In genomic region chr4:186887211-186887785, GRCh38 we compare ENCODE assay signal across 17 cellular contexts.
DNase-seq lines count a peak whose midpoint lies in the region; ATAC-seq and TF ChIP-seq lines count a peak whose summit lies in the region.
"Had no signal": no experiment of that assay in that cellular context is flagged by ENCODE, and none has a peak within 500 bp of the region (broad histone marks: within the 10 kb centered on the region; RNA-seq: fewer than 3 reads in every experiment).

No MANE protein-coding gene starts in this region.

- no peaks in the 10 kb centered on the region for H3K79me1 ChIP-seq in H9 (ENCODE audit: insufficient read depth, low read depth, low read length, poor library complexity, severe bottlenecking)

- H3K27me3 Mint-ChIP-seq in H9 (ENCODE audit: low read depth): peaks cover 8% of the 10 kb centered on the region
- H3K27me3 Mint-ChIP-seq: effector memory CD8-positive, alpha-beta T cell had no signal

- POLR2A ChIA-PET in OCI-LY7 (lab: Charles Lee): no interaction called here

- H3K4me1 Mint-ChIP-seq in H9: peaks cover 22 to 23% of the 10 kb centered on the region in 2 experiments

- no peak overlapping the region for H3K14ac ChIP-seq in H9 (ENCODE audit: insufficient read depth, low read length)

- no peaks in the 10 kb centered on the region for H3K27me3 ChIP-seq in H9 (ENCODE audit: insufficient read depth, low read length)
- H3K27me3 ChIP-seq in neuron (ENCODE audit: insufficient read depth, low read length): no peaks in the 10 kb centered on the region
- H3K27me3 ChIP-seq in MM.1S (replicated peaks; ENCODE audit: insufficient read depth, low read length): no peaks in the 10 kb centered on the region
- H3K27me3 ChIP-seq: body of pancreas, Peyer's patch had no signal

- H3K79me2 ChIP-seq in H9 (ENCODE audit: insufficient read depth, low read length) (no peaks in the 10 kb centered on the region), OCI-LY7 (ENCODE audit: insufficient read depth, low read depth, low read length) (no peaks in the 10 kb centered on the region), MM.1S (ENCODE audit: low read length) (no peaks in the 10 kb centered on the region)

- H3K4me3 Mint-ChIP-seq in H9: peak overlapping the region in 1 of 2 experiments; percentile 79; a peak in 2 of 5 replicates
- H3K4me3 Mint-ChIP-seq: effector memory CD8-positive, alpha-beta T cell had no signal

- peaks cover 4 to 13% of the 10 kb centered on the region in 2 experiments; a peak in 4 of 5 replicates for H3K9me3 Mint-ChIP-seq in H9

- no peak overlapping the region for H4K91ac ChIP-seq in H9 (ENCODE audit: insufficient read length, low read depth, low read length)

- no peak overlapping the region for H3K9ac ChIP-seq in H9 (ENCODE audit: extremely low read depth, insufficient read length, low read length)
- no peak overlapping the region for H3K9ac ChIP-seq in MM.1S (ENCODE audit: low read length)

- no peak overlapping the region for H3K4me3 ChIP-seq in OCI-LY7 (ENCODE audit: low read depth, low read length, poor library complexity, severe bottlenecking)
- H3K4me3 ChIP-seq in epithelial cell of esophagus (ENCODE audit: low read length): no peak overlapping the region
- H3K4me3 ChIP-seq in neuron (ENCODE audit: low read length): peak overlapping the region; percentile 86
- no peak overlapping the region for H3K4me3 ChIP-seq in MM.1S (ENCODE audit: low read length)
- H3K4me3 ChIP-seq: body of pancreas, Peyer's patch had no signal

- intact Hi-C loops in OCI-LY7 (cut with micrococcal nuclease; ENCODE audit: unreplicated experiment): no loop called here

- H3K23ac ChIP-seq in H9 (ENCODE audit: insufficient read length, low read depth, low read length): no peak overlapping the region

- no peaks in the 10 kb centered on the region for H4K20me1 ChIP-seq in H9 (ENCODE audit: control insufficient read depth, insufficient read depth, insufficient read length)
- no peaks in the 10 kb centered on the region for H4K20me1 ChIP-seq in OCI-LY7 (ENCODE audit: insufficient read depth, low read length)
- H4K20me1 ChIP-seq in MM.1S (ENCODE audit: insufficient read depth, low read length): no peaks in the 10 kb centered on the region

- H3K27ac ChIP-seq in H9 (ENCODE audit: insufficient read length, low read depth, low read length): no peak overlapping the region
- H3K27ac ChIP-seq in OCI-LY7 (ENCODE audit: low read depth, low read length, poor library complexity, severe bottlenecking): no peak overlapping the region
- no peak overlapping the region for H3K27ac ChIP-seq in MM.1S (ENCODE audit: low read length)
- H3K27ac ChIP-seq: body of pancreas, Peyer's patch had no signal

- H3K36me3 ChIP-seq in OCI-LY7 (ENCODE audit: insufficient read depth, low read length) (no peaks in the 10 kb centered on the region), neuron (ENCODE audit: insufficient read depth, low read length) (no peaks in the 10 kb centered on the region), MM.1S (replicated peaks; ENCODE audit: insufficient read depth, low read length) (no peaks in the 10 kb centered on the region)
- H3K36me3 ChIP-seq: Peyer's patch had no signal

- no peak overlapping the region for H2AK5ac ChIP-seq in H9 (ENCODE audit: insufficient read length, low read length)

- H3K18ac ChIP-seq in H9 (ENCODE audit: insufficient read length, low read depth, low read length): no peak overlapping the region

- no peak overlapping the region for H2BK12ac ChIP-seq in H9 (ENCODE audit: insufficient read length, low read depth, low read length)

- H4K8ac ChIP-seq in H9 (replicated peaks; ENCODE audit: insufficient read length, low read depth, low read length): no peak overlapping the region

- DNase-seq in H9 (no peak), OCI-LY7 (ENCODE audit: low spot score) (no peak), epithelial cell of esophagus (ENCODE audit: low read depth) (peak; percentile 85), MM.1S (no peak), AG08396 (ENCODE audit: low spot score) (no peak), NCI-H1694 (lab: John Stamatoyannopoulos, UW) (no peak)
- DNase-seq: activated CD8-positive, alpha-beta memory T cell treated with anti-CD3 and anti-CD28 coated beads for 24 hours; activated gamma-delta T cell treated with Interleukin-2 at 50 U/mL for 16 hours; body of pancreas; effector memory CD8-positive, alpha-beta T cell; NCI-H1092; NCI-H446 treated with DMSO at 0.1 percent for 48 hours; Peyer's patch; stimulated activated naive CD8-positive, alpha-beta T cell treated with anti-CD3 and anti-CD28 coated beads, Interleukin-15, Interleukin-2, amounts not matched to agents 100 U/mL and 50 U/mL, for 24 hours had no signal

- no peak overlapping the region for H2BK120ac ChIP-seq in H9 (ENCODE audit: low read depth, low read length, poor library complexity, severe bottlenecking)

- H3K4me1 ChIP-seq in H9 (ENCODE audit: insufficient read depth, low read length): peaks cover 2% of the 10 kb centered on the region; the same call in 1 of the 2 replicates
- no peaks in the 10 kb centered on the region for H3K4me1 ChIP-seq in OCI-LY7 (ENCODE audit: insufficient read depth, low read length, poor library complexity, severe bottlenecking)
- H3K4me1 ChIP-seq in neuron (ENCODE audit: insufficient read depth, low read length): peaks cover 21% of the 10 kb centered on the region
- H3K4me1 ChIP-seq in MM.1S (ENCODE audit: low read length): peaks cover 22% of the 10 kb centered on the region
- H3K4me1 ChIP-seq: body of pancreas, Peyer's patch had no signal

- peaks cover 13% of the 10 kb centered on the region for H3F3A ChIP-seq in MM.1S (ENCODE audit: insufficient read depth, low read length)

- no peak overlapping the region for H3T11ph ChIP-seq in H9 (ENCODE audit: low read length)

- no peak overlapping the region for H4K5ac ChIP-seq in H9 (ENCODE audit: insufficient read length, low read depth, low read length)

- no peaks in the 10 kb centered on the region for H3K23me2 ChIP-seq in H9 (ENCODE audit: insufficient read length, low read depth, low read length, poor library complexity, severe bottlenecking)

- no peak for TF ChIP-seq CTCF in H9 (conservative IDR thresholded peaks at IDR 0.05)
- no peak for TF ChIP-seq CTCF in OCI-LY7 (conservative IDR thresholded peaks at IDR 0.05; ENCODE audit: low read length)
- TF ChIP-seq CTCF in epithelial cell of esophagus (IDR thresholded peaks at IDR 0.05; ENCODE audit: insufficient read depth, low read depth, low read length, missing control alignments): no peak
- no peak for TF ChIP-seq CTCF in MM.1S (IDR thresholded peaks at IDR 0.05; ENCODE audit: low read length)

- no peak overlapping the region for H2BK5ac ChIP-seq in H9 (ENCODE audit: insufficient read length, low read length)

- CTCF ChIA-PET in OCI-LY7 (lab: Charles Lee; ENCODE audit: unreplicated experiment): no interaction called here

- H3K9me2 ChIP-seq in OCI-LY7 (ENCODE audit: insufficient read depth, low read length) (no peaks in the 10 kb centered on the region), MM.1S (replicated peaks; ENCODE audit: insufficient read depth, low read length) (no peaks in the 10 kb centered on the region; the same call in 1 of the 2 replicates)

- BruUV-seq in OCI-LY7 (replicated peaks; lab: Mats Ljungman, UMichigan): no TSS peak

- no peak overlapping the region for H2BK20ac ChIP-seq in H9 (ENCODE audit: low read depth, low read length, poor library complexity, severe bottlenecking)

- H3K4ac ChIP-seq in H9 (ENCODE audit: low read depth, low read length): no peak overlapping the region

- no peak overlapping the region for H2AFZ ChIP-seq in H9 (ENCODE audit: low read length)
- H2AFZ ChIP-seq in OCI-LY7 (ENCODE audit: low read length): no peak overlapping the region
- H2AFZ ChIP-seq in neuron (ENCODE audit: low read depth, low read length): no peak overlapping the region
- H2AFZ ChIP-seq in MM.1S (ENCODE audit: low read length): no peak overlapping the region

- peaks cover 5 to 13% (median 10%) of the 10 kb centered on the region in 3 experiments; a peak in 5 of 7 replicates for H3K36me3 Mint-ChIP-seq in H9 (ENCODE audit: insufficient read depth in 1 of 3, low read depth in 3 of 3)

- ATAC-seq in HG03108 (IDR thresholded peaks at IDR 0.05; ENCODE audit: unreplicated experiment): no peak
- ATAC-seq: body of pancreas; effector memory CD8-positive, alpha-beta T cell; sciatic nerve; stimulated activated naive CD8-positive, alpha-beta T cell treated with anti-CD3 and anti-CD28 coated beads, Interleukin-15, Interleukin-2, amounts not matched to agents 100 U/mL and 50 U/mL, for 24 hours had no signal

- WGBS in H9 (ENCODE audit: extremely low coverage, insufficient read length, low lambda C conversion rate): no CpG with 5 or more reads among the region's 6 CpGs

- H2BK15ac ChIP-seq in H9 (ENCODE audit: low read depth, low read length): no peak overlapping the region

- H3K4me2 ChIP-seq in H9 (ENCODE audit: insufficient read depth, insufficient read length, low read length) (no peak overlapping the region), OCI-LY7 (ENCODE audit: low read length) (0 out of 2 replicates have a peak overlapping the region, but pooled peaks have one; percentile 12), MM.1S (ENCODE audit: low read depth, low read length) (no peak overlapping the region)

- H3K9me3 ChIP-seq in H9 (ENCODE audit: control insufficient read depth, low read depth, low read length): no peaks in the 10 kb centered on the region
- H3K9me3 ChIP-seq in OCI-LY7 (ENCODE audit: low read length): no peaks in the 10 kb centered on the region
- H3K9me3 ChIP-seq in neuron (ENCODE audit: low read length): no peaks in the 10 kb centered on the region
- H3K9me3 ChIP-seq in MM.1S (replicated peaks; ENCODE audit: insufficient read depth, low read length): no peaks in the 10 kb centered on the region
- H3K9me3 ChIP-seq: body of pancreas, Peyer's patch had no signal

- H3K27ac Mint-ChIP-seq in H9: peak overlapping the region in 2 of 3 experiments; percentile 62 to 78; a peak in 3 of 7 replicates
- H3K27ac Mint-ChIP-seq: effector memory CD8-positive, alpha-beta T cell had no signal

- no peak overlapping the region for H3K56ac ChIP-seq in H9 (ENCODE audit: insufficient read length, low read depth, low read length)
